26 cellular contexts compared by ENCODE assay signal in the genomic region with DNA sequence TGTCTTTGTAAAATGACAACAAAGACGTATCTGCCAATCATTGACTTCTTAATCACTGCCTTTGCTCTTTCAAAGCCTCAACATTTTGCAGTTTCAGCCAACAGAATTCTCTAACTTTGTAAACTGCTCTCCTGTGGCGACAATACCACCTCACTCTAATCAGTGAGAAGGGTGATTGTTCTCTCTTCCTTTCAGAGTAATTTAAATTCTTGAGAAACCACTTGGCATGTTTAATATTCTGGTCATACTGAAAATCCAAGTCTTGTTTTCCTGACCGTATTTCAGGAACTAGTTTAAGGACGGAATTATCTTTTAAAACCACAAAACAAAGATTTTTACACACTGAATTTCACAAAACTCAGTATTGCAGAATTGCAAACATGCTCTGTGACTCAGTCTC. TPM values are rescaled to one million over a fixed set of nuclear protein-coding genes. Genes with fewer than 3 reads are reported as not detected.
DNase-seq lines count a peak whose midpoint lies in the region; ATAC-seq and TF ChIP-seq lines count a peak whose summit lies in the region.
"Had no signal": no experiment of that assay in that cellular context is flagged by ENCODE, and none has a peak within 500 bp of the region (broad histone marks: within the 10 kb centered on the region; RNA-seq: fewer than 3 reads in every experiment).

No MANE protein-coding gene starts in this region.

- H3K4me3 Mint-ChIP-seq in natural killer cell treated with Interleukin-12 subunit alpha and Interleukin-12 subunit beta and Interleukin-15 and Interleukin-18, amount 100 ng/mL, for 72 hours, result no peak overlapping the region
- H3K4me3 Mint-ChIP-seq: activated CD4-positive, alpha-beta T cell treated with anti-CD3 and anti-CD28 coated beads, Interleukin-2, amount 10 ng/mL, durations not matched to agents 24 days and 14 days; B cell; mesothelial cell of epicardium had no signal

- peak; percentile 43 for DNase-seq in NOMO-1 treated with DMSO at 0.1 percent for 48 hours (lab: John Stamatoyannopoulos, UW; ENCODE audit: unreplicated experiment)
- no peak for DNase-seq in NOMO-1 treated with dmso at 0.1 percent for 144 hours (lab: John Stamatoyannopoulos, UW; ENCODE audit: unreplicated experiment)
- no peak for DNase-seq in adipocyte (ENCODE audit: low read depth)
- no peak for DNase-seq in hepatocyte (ENCODE audit: low spot score)
- no peak for DNase-seq in NCI-H2171 treated with DMSO at 0.1 percent for 48 hours (lab: John Stamatoyannopoulos, UW)
- no peak for DNase-seq in H7
- DNase-seq in natural killer cell treated with Interleukin-12 subunit alpha and Interleukin-12 subunit beta and Interleukin-15 and Interleukin-18, amount 100 ng/mL, for 72 hours (ENCODE audit: low spot score), result no peak
- DNase-seq: activated CD4-positive, alpha-beta T cell treated with anti-CD3 and anti-CD28 coated beads, Interleukin-2, amount 10 ng/mL, durations not matched to agents 24 days and 14 days; activated effector memory CD4-positive, alpha-beta T cell treated with Interleukin-2 at 50 U/mL for 16 hours; amniotic stem cell; effector memory CD4-positive, alpha-beta T cell; esophagus squamous epithelium; glutamatergic neuron; NCI-H1436 treated with DMSO at 0.1 percent for 48 hours; NCI-H748 treated with DMSO at 0.1 percent for 48 hours; psoas muscle; SHP77; stimulated activated CD4-positive, alpha-beta T cell treated with anti-CD3 and anti-CD28 coated beads, Interleukin-4, amount 100 ng/mL, for 1 hour; stimulated activated naive CD8-positive, alpha-beta T cell treated with anti-CD3 and anti-CD28 coated beads, Interleukin-15, amount 100 ng/mL, for 72 hours; transverse colon had no signal

- H3K9me3 Mint-ChIP-seq in natural killer cell treated with Interleukin-12 subunit alpha and Interleukin-12 subunit beta and Interleukin-15 and Interleukin-18, amount 100 ng/mL, for 72 hours, result no peaks in the 10 kb centered on the region
- H3K9me3 Mint-ChIP-seq: activated CD4-positive, alpha-beta T cell treated with anti-CD3 and anti-CD28 coated beads, Interleukin-2, amount 10 ng/mL, durations not matched to agents 24 days and 14 days; stimulated activated naive CD8-positive, alpha-beta T cell treated with anti-CD3 and anti-CD28 coated beads, Interleukin-15, amount 100 ng/mL, for 72 hours had no signal

- no peak overlapping the region for H3K27ac Mint-ChIP-seq in natural killer cell treated with Interleukin-12 subunit alpha and Interleukin-12 subunit beta and Interleukin-15 and Interleukin-18, amount 100 ng/mL, for 72 hours
- H3K27ac Mint-ChIP-seq: activated CD4-positive, alpha-beta T cell treated with anti-CD3 and anti-CD28 coated beads, Interleukin-2, amount 10 ng/mL, durations not matched to agents 24 days and 14 days; B cell; mesothelial cell of epicardium had no signal

- H3K36me3 ChIP-seq in adipocyte (ENCODE audit: control insufficient read depth, insufficient read depth, low read length, severe bottlenecking) (no peaks in the 10 kb centered on the region), hepatocyte (replicated peaks; ENCODE audit: insufficient read depth, low read depth) (no peaks in the 10 kb centered on the region), H7 (replicated peaks; ENCODE audit: control insufficient read depth, insufficient read depth, low read length) (no peaks in the 10 kb centered on the region)
- H3K36me3 ChIP-seq: esophagus squamous epithelium, transverse colon had no signal

- H3K4me1 Mint-ChIP-seq in natural killer cell treated with Interleukin-12 subunit alpha and Interleukin-12 subunit beta and Interleukin-15 and Interleukin-18, amount 100 ng/mL, for 72 hours (ENCODE audit: low read depth in 2 of 2), result peaks cover 19 to 25% of the 10 kb centered on the region in 2 donors

- H3K27me3 Mint-ChIP-seq in natural killer cell treated with Interleukin-12 subunit alpha and Interleukin-12 subunit beta and Interleukin-15 and Interleukin-18, amount 100 ng/mL, for 72 hours, result peaks cover 4 to 7% of the 10 kb centered on the region in 2 donors
- H3K27me3 Mint-ChIP-seq: stimulated activated naive CD8-positive, alpha-beta T cell treated with anti-CD3 and anti-CD28 coated beads, Interleukin-15, amount 100 ng/mL, for 72 hours had no signal

- H4K20me1 ChIP-seq in hepatocyte (ENCODE audit: insufficient read depth, poor library complexity, severe bottlenecking), result no peaks in the 10 kb centered on the region

- peak overlapping the region; percentile 6 for H3K9ac ChIP-seq in adipocyte (ENCODE audit: low read length)

- no peaks in the 10 kb centered on the region for H3K36me3 Mint-ChIP-seq in natural killer cell treated with Interleukin-12 subunit alpha and Interleukin-12 subunit beta and Interleukin-15 and Interleukin-18, amount 100 ng/mL, for 72 hours
- H3K36me3 Mint-ChIP-seq: mesothelial cell of epicardium had no signal

- H3K4me1 ChIP-seq in adipocyte (ENCODE audit: control insufficient read depth, insufficient read depth, low read length), result peaks cover 25% of the 10 kb centered on the region
- H3K4me1 ChIP-seq in hepatocyte (ENCODE audit: insufficient read depth), result peaks cover 12% of the 10 kb centered on the region
- H3K4me1 ChIP-seq: psoas muscle had no signal

- ATAC-seq in GM21360 (IDR thresholded peaks at IDR 0.05; ENCODE audit: unreplicated experiment), result no peak
- no peak for ATAC-seq in natural killer cell treated with Interleukin-12 subunit alpha and Interleukin-12 subunit beta and Interleukin-15 and Interleukin-18, amount 100 ng/mL, for 72 hours
- ATAC-seq: psoas muscle; stimulated activated naive CD8-positive, alpha-beta T cell treated with anti-CD3 and anti-CD28 coated beads, Interleukin-15, amount 100 ng/mL, for 72 hours had no signal

- H3K79me2 ChIP-seq in hepatocyte, result no peaks in the 10 kb centered on the region

- H3K27me3 ChIP-seq in adipocyte (replicated peaks; ENCODE audit: control insufficient read depth, insufficient read depth, low read length) (no peaks in the 10 kb centered on the region), hepatocyte (peaks cover 7% of the 10 kb centered on the region), H7 (ENCODE audit: control insufficient read depth, insufficient read depth, low read length) (no peaks in the 10 kb centered on the region; the same call in 1 of the 2 replicates)

- no peak overlapping the region for H2AFZ ChIP-seq in hepatocyte

- H3K9me2 ChIP-seq in hepatocyte (replicated peaks; ENCODE audit: insufficient read depth), result no peaks in the 10 kb centered on the region

- peak overlapping the region; percentile 43 for H3K27ac ChIP-seq in hepatocyte
- H3K27ac ChIP-seq: 22Rv1, esophagus squamous epithelium, psoas muscle, skin epidermis, transverse colon had no signal

- no peak for TF ChIP-seq CTCF in hepatocyte (IDR thresholded peaks at IDR 0.05; ENCODE audit: poor library complexity)

- H3K9me3 ChIP-seq in adipocyte (ENCODE audit: control insufficient read depth, low read length), result no peaks in the 10 kb centered on the region
- no peaks in the 10 kb centered on the region for H3K9me3 ChIP-seq in hepatocyte (ENCODE audit: low read depth)
- H3K9me3 ChIP-seq: esophagus squamous epithelium, psoas muscle, transverse colon had no signal

- H3K4me3 ChIP-seq in adipocyte (ENCODE audit: low read length), result no peak overlapping the region
- no peak overlapping the region for H3K4me3 ChIP-seq in hepatocyte
- H3K4me3 ChIP-seq in H7 (ENCODE audit: insufficient read depth, low read depth, low read length), result no peak overlapping the region
- H3K4me3 ChIP-seq: esophagus squamous epithelium, psoas muscle, skin epidermis, transverse colon had no signal

- peak overlapping the region; percentile 41 for H3K4me2 ChIP-seq in hepatocyte

- 52% methylated on average over 4 of the region's 4 CpGs for WGBS in hepatocyte (ENCODE audit: low lambda C conversion rate, missing lambda C conversion rate)

RNA-seq across cellular contexts. Expression of a gene that starts 5.2 kb away (rescaled TPM):
- total RNA-seq in hepatocyte, result 58.5 and 63.0 TPM in 2 replicates
- polyA plus RNA-seq in hepatocyte, result 48.4 and 57.8 TPM in 2 replicates
- 25.0 and 31.1 TPM in 2 replicates for total RNA-seq in H7 (2014; rRNA removed; shearing (Covaris generic))
- total RNA-seq in natural killer cell treated with Interleukin-12 subunit alpha and Interleukin-12 subunit beta and Interleukin-15 and Interleukin-18, amount 100 ng/mL, for 72 hours, result 10 to 100 TPM; 60.5 to 88.0 TPM

RNA-seq across cellular contexts. Expression of a gene that starts 50.4 kb away (rescaled TPM):
- not detected in 2 replicates for total RNA-seq in hepatocyte
- not detected in 2 replicates for polyA plus RNA-seq in hepatocyte
- not detected in 2 replicates for total RNA-seq in H7 (2014; rRNA removed; shearing (Covaris generic))
- total RNA-seq in natural killer cell treated with Interleukin-12 subunit alpha and Interleukin-12 subunit beta and Interleukin-15 and Interleukin-18, amount 100 ng/mL, for 72 hours, result not detected
- total RNA-seq: activated CD4-positive, alpha-beta T cell treated with anti-CD3 and anti-CD28 coated beads, Interleukin-2, amount 10 ng/mL, durations not matched to agents 24 days and 14 days; esophagus squamous epithelium; mesothelial cell of epicardium; psoas muscle; transverse colon had no signal
- polyA plus RNA-seq: neural cell had no signal

RNA-seq across cellular contexts. Expression of a gene that starts 51.9 kb away (rescaled TPM):
- 35.7 and 42.5 TPM in 2 replicates for total RNA-seq in hepatocyte
- polyA plus RNA-seq in hepatocyte, result 48.9 and 60.3 TPM in 2 replicates
- 25.0 and 47.7 TPM in 2 replicates for total RNA-seq in H7 (2014; rRNA removed; shearing (Covaris generic))
- 10 to 100 TPM; 30.8 to 44.3 TPM for total RNA-seq in natural killer cell treated with Interleukin-12 subunit alpha and Interleukin-12 subunit beta and Interleukin-15 and Interleukin-18, amount 100 ng/mL, for 72 hours
